Comparison of ENCODE assay signal across 1 cellular context in genomic region chr16:3581392-3581791, GRCh38.
TF ChIP-seq lines count a peak whose summit lies in the region.

No MANE protein-coding gene starts in this region.

TF ChIP-seq in endothelial cell of umbilical vein, 7 proteins besides CTCF, POLR2A, EP300 and RAD21:
- TF ChIP-seq MYC (IDR thresholded peaks at IDR 0.05; ENCODE audit: low read depth, low read length) (no peak), GATA2 (IDR thresholded peaks at IDR 0.05; ENCODE audit: insufficient read depth, insufficient read length, low read depth, low read length) (no peak), MAX (IDR thresholded peaks at IDR 0.05; ENCODE audit: insufficient read depth, insufficient read length) (no peak), EZH2 (IDR thresholded peaks at IDR 0.05; ENCODE audit: borderline replicate concordance, low read depth, low read length, severe bottlenecking) (no peak), POLR2AphosphoS5 (IDR thresholded peaks at IDR 0.05; ENCODE audit: insufficient read depth, low read depth, low read length) (no peak), JUN (IDR thresholded peaks at IDR 0.05; ENCODE audit: borderline replicate concordance, insufficient read depth, insufficient read length, low read depth) (no peak), FOS (IDR thresholded peaks at IDR 0.05; ENCODE audit: borderline replicate concordance, insufficient read depth, low read length) (no peak)
